Comparison of ENCODE assay signal across 1 cellular context in the genomic region with DNA sequence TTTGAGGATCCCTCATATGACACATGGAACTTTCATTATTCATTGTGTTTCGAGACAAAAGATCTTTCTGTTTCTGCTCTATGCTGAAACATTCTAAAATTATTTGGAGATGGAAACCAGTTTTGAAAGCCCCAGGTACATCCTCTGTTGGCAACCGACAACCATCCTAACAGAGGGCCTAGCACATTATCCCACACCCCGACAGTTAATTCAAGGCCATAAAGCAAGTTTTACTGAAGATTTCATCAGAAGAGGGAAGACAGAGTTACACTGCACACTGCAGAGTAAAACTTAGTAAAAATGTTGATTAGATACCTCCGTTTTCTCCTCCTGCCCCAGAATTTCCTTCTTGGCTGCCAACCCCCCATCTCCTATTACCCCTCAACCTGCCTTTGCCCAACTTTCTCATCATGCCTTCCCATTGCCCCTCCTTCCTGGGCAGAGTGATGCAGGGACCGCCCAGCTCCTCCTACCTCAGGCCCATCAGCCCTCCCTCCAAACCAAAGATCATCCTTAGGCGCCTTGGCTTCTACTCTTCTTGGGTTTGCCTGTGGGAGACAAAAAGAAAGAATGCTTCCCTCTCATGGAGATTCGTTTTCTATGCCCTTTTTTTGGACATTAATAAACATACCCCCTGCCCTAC.
A peak's percentile ranks its signal among the peaks of the same experiment; 100 is the strongest.
TF ChIP-seq lines count a peak whose summit lies in the region.

No MANE protein-coding gene starts in this region.

TF ChIP-seq in K562, 482 proteins besides CTCF, POLR2A, EP300 and RAD21 (continued from another document and continues in another):
- TF ChIP-seq, protein P1, sequence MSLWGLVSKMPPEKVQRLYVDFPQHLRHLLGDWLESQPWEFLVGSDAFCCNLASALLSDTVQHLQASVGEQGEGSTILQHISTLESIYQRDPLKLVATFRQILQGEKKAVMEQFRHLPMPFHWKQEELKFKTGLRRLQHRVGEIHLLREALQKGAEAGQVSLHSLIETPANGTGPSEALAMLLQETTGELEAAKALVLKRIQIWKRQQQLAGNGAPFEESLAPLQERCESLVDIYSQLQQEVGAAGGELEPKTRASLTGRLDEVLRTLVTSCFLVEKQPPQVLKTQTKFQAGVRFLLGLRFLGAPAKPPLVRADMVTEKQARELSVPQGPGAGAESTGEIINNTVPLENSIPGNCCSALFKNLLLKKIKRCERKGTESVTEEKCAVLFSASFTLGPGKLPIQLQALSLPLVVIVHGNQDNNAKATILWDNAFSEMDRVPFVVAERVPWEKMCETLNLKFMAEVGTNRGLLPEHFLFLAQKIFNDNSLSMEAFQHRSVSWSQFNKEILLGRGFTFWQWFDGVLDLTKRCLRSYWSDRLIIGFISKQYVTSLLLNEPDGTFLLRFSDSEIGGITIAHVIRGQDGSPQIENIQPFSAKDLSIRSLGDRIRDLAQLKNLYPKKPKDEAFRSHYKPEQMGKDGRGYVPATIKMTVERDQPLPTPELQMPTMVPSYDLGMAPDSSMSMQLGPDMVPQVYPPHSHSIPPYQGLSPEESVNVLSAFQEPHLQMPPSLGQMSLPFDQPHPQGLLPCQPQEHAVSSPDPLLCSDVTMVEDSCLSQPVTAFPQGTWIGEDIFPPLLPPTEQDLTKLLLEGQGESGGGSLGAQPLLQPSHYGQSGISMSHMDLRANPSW (CRISPR knock-in tag; IDR thresholded peaks at IDR 0.05) = no peak
- no peak for TF ChIP-seq ZNF436 (CRISPR knock-in tag; IDR thresholded peaks at IDR 0.05)
- no peak for TF ChIP-seq POLR2G (IDR thresholded peaks at IDR 0.05; ENCODE audit: low read depth, low read length)
- no peak for TF ChIP-seq NFIC (IDR thresholded peaks at IDR 0.05)
- no peak for TF ChIP-seq ZNF354B (CRISPR knock-in tag; IDR thresholded peaks at IDR 0.05)
- TF ChIP-seq, protein P2, sequence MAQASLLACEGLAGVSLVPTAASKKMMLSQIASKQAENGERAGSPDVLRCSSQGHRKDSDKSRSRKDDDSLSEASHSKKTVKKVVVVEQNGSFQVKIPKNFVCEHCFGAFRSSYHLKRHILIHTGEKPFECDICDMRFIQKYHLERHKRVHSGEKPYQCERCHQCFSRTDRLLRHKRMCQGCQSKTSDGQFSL (CRISPR knock-in tag; IDR thresholded peaks at IDR 0.05) = no peak
- TF ChIP-seq, protein P2 (tag; IDR thresholded peaks at IDR 0.05) = no peak
- TF ChIP-seq, protein P3, sequence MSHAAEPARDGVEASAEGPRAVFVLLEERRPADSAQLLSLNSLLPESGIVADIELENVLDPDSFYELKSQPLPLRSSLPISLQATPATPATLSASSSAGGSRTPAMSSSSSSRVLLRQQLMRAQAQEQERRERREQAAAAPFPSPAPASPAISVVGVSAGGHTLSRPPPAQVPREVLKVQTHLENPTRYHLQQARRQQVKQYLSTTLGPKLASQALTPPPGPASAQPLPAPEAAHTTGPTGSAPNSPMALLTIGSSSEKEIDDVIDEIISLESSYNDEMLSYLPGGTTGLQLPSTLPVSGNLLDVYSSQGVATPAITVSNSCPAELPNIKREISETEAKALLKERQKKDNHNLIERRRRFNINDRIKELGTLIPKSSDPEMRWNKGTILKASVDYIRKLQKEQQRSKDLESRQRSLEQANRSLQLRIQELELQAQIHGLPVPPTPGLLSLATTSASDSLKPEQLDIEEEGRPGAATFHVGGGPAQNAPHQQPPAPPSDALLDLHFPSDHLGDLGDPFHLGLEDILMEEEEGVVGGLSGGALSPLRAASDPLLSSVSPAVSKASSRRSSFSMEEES (CRISPR knock-in tag; IDR thresholded peaks at IDR 0.05) = no peak
- TF ChIP-seq ZNF239 (CRISPR knock-in tag; IDR thresholded peaks at IDR 0.05) = no peak
- TF ChIP-seq TCF7L2 (IDR thresholded peaks at IDR 0.05; ENCODE audit: low read depth, low read length) = no peak
- TF ChIP-seq SRSF1 (IDR thresholded peaks at IDR 0.05; ENCODE audit: low read depth, low read length) = no peak
- TF ChIP-seq, protein P4, sequence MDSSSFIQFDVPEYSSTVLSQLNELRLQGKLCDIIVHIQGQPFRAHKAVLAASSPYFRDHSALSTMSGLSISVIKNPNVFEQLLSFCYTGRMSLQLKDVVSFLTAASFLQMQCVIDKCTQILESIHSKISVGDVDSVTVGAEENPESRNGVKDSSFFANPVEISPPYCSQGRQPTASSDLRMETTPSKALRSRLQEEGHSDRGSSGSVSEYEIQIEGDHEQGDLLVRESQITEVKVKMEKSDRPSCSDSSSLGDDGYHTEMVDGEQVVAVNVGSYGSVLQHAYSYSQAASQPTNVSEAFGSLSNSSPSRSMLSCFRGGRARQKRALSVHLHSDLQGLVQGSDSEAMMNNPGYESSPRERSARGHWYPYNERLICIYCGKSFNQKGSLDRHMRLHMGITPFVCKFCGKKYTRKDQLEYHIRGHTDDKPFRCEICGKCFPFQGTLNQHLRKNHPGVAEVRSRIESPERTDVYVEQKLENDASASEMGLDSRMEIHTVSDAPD (CRISPR knock-in tag; IDR thresholded peaks at IDR 0.05) = no peak
- no peak for TF ChIP-seq NBN (IDR thresholded peaks at IDR 0.05; ENCODE audit: low read depth)
- TF ChIP-seq ZNF3 (CRISPR knock-in tag; IDR thresholded peaks at IDR 0.05) = no peak
- TF ChIP-seq NCOA4 (IDR thresholded peaks at IDR 0.05; ENCODE audit: partially characterized antibody) = no peak
- TF ChIP-seq, protein P5, sequence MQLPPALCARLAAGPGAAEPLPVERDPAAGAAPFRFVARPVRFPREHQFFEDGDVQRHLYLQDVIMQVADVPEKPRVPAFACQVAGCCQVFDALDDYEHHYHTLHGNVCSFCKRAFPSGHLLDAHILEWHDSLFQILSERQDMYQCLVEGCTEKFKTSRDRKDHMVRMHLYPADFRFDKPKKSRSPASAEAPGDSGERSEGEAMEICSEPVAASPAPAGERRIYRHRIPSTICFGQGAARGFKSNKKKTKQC (CRISPR knock-in tag; IDR thresholded peaks at IDR 0.05) = no peak
- no peak for TF ChIP-seq ZBTB7A (IDR thresholded peaks at IDR 0.05; ENCODE audit: borderline replicate concordance, control insufficient read depth, low read depth, low read length)
- peak; percentile 36; the same call in 1 of the 2 replicates for TF ChIP-seq FOSL1 (tag; conservative IDR thresholded peaks at IDR 0.05)
- TF ChIP-seq, protein P6, sequence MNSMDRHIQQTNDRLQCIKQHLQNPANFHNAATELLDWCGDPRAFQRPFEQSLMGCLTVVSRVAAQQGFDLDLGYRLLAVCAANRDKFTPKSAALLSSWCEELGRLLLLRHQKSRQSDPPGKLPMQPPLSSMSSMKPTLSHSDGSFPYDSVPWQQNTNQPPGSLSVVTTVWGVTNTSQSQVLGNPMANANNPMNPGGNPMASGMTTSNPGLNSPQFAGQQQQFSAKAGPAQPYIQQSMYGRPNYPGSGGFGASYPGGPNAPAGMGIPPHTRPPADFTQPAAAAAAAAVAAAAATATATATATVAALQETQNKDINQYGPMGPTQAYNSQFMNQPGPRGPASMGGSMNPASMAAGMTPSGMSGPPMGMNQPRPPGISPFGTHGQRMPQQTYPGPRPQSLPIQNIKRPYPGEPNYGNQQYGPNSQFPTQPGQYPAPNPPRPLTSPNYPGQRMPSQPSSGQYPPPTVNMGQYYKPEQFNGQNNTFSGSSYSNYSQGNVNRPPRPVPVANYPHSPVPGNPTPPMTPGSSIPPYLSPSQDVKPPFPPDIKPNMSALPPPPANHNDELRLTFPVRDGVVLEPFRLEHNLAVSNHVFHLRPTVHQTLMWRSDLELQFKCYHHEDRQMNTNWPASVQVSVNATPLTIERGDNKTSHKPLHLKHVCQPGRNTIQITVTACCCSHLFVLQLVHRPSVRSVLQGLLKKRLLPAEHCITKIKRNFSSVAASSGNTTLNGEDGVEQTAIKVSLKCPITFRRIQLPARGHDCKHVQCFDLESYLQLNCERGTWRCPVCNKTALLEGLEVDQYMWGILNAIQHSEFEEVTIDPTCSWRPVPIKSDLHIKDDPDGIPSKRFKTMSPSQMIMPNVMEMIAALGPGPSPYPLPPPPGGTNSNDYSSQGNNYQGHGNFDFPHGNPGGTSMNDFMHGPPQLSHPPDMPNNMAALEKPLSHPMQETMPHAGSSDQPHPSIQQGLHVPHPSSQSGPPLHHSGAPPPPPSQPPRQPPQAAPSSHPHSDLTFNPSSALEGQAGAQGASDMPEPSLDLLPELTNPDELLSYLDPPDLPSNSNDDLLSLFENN (IDR thresholded peaks at IDR 0.05; ENCODE audit: low read depth in 2 of 2, low read length in 2 of 2) = no peak
- TF ChIP-seq, protein P7, sequence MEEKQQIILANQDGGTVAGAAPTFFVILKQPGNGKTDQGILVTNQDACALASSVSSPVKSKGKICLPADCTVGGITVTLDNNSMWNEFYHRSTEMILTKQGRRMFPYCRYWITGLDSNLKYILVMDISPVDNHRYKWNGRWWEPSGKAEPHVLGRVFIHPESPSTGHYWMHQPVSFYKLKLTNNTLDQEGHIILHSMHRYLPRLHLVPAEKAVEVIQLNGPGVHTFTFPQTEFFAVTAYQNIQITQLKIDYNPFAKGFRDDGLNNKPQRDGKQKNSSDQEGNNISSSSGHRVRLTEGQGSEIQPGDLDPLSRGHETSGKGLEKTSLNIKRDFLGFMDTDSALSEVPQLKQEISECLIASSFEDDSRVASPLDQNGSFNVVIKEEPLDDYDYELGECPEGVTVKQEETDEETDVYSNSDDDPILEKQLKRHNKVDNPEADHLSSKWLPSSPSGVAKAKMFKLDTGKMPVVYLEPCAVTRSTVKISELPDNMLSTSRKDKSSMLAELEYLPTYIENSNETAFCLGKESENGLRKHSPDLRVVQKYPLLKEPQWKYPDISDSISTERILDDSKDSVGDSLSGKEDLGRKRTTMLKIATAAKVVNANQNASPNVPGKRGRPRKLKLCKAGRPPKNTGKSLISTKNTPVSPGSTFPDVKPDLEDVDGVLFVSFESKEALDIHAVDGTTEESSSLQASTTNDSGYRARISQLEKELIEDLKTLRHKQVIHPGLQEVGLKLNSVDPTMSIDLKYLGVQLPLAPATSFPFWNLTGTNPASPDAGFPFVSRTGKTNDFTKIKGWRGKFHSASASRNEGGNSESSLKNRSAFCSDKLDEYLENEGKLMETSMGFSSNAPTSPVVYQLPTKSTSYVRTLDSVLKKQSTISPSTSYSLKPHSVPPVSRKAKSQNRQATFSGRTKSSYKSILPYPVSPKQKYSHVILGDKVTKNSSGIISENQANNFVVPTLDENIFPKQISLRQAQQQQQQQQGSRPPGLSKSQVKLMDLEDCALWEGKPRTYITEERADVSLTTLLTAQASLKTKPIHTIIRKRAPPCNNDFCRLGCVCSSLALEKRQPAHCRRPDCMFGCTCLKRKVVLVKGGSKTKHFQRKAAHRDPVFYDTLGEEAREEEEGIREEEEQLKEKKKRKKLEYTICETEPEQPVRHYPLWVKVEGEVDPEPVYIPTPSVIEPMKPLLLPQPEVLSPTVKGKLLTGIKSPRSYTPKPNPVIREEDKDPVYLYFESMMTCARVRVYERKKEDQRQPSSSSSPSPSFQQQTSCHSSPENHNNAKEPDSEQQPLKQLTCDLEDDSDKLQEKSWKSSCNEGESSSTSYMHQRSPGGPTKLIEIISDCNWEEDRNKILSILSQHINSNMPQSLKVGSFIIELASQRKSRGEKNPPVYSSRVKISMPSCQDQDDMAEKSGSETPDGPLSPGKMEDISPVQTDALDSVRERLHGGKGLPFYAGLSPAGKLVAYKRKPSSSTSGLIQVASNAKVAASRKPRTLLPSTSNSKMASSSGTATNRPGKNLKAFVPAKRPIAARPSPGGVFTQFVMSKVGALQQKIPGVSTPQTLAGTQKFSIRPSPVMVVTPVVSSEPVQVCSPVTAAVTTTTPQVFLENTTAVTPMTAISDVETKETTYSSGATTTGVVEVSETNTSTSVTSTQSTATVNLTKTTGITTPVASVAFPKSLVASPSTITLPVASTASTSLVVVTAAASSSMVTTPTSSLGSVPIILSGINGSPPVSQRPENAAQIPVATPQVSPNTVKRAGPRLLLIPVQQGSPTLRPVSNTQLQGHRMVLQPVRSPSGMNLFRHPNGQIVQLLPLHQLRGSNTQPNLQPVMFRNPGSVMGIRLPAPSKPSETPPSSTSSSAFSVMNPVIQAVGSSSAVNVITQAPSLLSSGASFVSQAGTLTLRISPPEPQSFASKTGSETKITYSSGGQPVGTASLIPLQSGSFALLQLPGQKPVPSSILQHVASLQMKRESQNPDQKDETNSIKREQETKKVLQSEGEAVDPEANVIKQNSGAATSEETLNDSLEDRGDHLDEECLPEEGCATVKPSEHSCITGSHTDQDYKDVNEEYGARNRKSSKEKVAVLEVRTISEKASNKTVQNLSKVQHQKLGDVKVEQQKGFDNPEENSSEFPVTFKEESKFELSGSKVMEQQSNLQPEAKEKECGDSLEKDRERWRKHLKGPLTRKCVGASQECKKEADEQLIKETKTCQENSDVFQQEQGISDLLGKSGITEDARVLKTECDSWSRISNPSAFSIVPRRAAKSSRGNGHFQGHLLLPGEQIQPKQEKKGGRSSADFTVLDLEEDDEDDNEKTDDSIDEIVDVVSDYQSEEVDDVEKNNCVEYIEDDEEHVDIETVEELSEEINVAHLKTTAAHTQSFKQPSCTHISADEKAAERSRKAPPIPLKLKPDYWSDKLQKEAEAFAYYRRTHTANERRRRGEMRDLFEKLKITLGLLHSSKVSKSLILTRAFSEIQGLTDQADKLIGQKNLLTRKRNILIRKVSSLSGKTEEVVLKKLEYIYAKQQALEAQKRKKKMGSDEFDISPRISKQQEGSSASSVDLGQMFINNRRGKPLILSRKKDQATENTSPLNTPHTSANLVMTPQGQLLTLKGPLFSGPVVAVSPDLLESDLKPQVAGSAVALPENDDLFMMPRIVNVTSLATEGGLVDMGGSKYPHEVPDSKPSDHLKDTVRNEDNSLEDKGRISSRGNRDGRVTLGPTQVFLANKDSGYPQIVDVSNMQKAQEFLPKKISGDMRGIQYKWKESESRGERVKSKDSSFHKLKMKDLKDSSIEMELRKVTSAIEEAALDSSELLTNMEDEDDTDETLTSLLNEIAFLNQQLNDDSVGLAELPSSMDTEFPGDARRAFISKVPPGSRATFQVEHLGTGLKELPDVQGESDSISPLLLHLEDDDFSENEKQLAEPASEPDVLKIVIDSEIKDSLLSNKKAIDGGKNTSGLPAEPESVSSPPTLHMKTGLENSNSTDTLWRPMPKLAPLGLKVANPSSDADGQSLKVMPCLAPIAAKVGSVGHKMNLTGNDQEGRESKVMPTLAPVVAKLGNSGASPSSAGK (IDR thresholded peaks at IDR 0.05) = peak; percentile 71
- TF ChIP-seq, protein P8, sequence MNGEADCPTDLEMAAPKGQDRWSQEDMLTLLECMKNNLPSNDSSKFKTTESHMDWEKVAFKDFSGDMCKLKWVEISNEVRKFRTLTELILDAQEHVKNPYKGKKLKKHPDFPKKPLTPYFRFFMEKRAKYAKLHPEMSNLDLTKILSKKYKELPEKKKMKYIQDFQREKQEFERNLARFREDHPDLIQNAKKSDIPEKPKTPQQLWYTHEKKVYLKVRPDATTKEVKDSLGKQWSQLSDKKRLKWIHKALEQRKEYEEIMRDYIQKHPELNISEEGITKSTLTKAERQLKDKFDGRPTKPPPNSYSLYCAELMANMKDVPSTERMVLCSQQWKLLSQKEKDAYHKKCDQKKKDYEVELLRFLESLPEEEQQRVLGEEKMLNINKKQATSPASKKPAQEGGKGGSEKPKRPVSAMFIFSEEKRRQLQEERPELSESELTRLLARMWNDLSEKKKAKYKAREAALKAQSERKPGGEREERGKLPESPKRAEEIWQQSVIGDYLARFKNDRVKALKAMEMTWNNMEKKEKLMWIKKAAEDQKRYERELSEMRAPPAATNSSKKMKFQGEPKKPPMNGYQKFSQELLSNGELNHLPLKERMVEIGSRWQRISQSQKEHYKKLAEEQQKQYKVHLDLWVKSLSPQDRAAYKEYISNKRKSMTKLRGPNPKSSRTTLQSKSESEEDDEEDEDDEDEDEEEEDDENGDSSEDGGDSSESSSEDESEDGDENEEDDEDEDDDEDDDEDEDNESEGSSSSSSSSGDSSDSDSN (IDR thresholded peaks at IDR 0.05; ENCODE audit: borderline replicate concordance in 1 of 2, low read depth in 2 of 2, low read length in 2 of 2) = no peak
- no peak for TF ChIP-seq NFYB (IDR thresholded peaks at IDR 0.05; ENCODE audit: extremely low read depth, insufficient read length)
- TF ChIP-seq SMARCA4 (IDR thresholded peaks at IDR 0.05) = no peak; the same call in 1 of the 2 replicates
- no peak for TF ChIP-seq SLC30A9 (CRISPR knock-in tag; IDR thresholded peaks at IDR 0.05)
